1 cellular context compared by ENCODE assay signal in genomic region chr11:17760102-17761029, GRCh38.
TF ChIP-seq lines count a peak whose summit lies in the region.

No MANE protein-coding gene starts in this region.

TF ChIP-seq in HepG2, 621 proteins besides CTCF, POLR2A, EP300 and RAD21 (continued from another document):
- TF ChIP-seq AKNA (CRISPR knock-in tag; IDR thresholded peaks at IDR 0.05; ENCODE audit: borderline replicate concordance) (no peak), ZNF740 (CRISPR knock-in tag; IDR thresholded peaks at IDR 0.05) (no peak), ZNF572 (CRISPR knock-in tag; IDR thresholded peaks at IDR 0.05) (0 out of 2 replicates have a peak, but pooled peaks have one; percentile 29), ZBTB40 (IDR thresholded peaks at IDR 0.05) (no peak), ZBTB40 (CRISPR knock-in tag; IDR thresholded peaks at IDR 0.05) (no peak), SOX13 (IDR thresholded peaks at IDR 0.05) (no peak), SOX13 (CRISPR knock-in tag; conservative IDR thresholded peaks at IDR 0.05 in 1 of 2, IDR thresholded peaks at IDR 0.05 in 1 of 2) (no peak), HNRNPL (IDR thresholded peaks at IDR 0.05; ENCODE audit: low read depth, low read length) (0 out of 2 replicates have a peak, but pooled peaks have one; percentile 36), ZMYM4 (CRISPR knock-in tag; IDR thresholded peaks at IDR 0.05) (peak; percentile 57; the same call in 1 of the 2 replicates), ZNF883 (CRISPR knock-in tag; IDR thresholded peaks at IDR 0.05; ENCODE audit: not compliant biosample characterization) (peak; percentile 43), STAG1 (CRISPR knock-in tag; IDR thresholded peaks at IDR 0.05) (peak; percentile 94), ARID2 (CRISPR knock-in tag; IDR thresholded peaks at IDR 0.05; ENCODE audit: borderline replicate concordance) (no peak), ZNF597 (CRISPR knock-in tag; IDR thresholded peaks at IDR 0.05) (no peak), PHB2 (IDR thresholded peaks at IDR 0.05; ENCODE audit: partially characterized antibody) (no peak), HMGA1 (CRISPR knock-in tag; conservative IDR thresholded peaks at IDR 0.05) (no peak)
